Comparison of ENCODE assay signal across 1 cellular context in the genomic region with DNA sequence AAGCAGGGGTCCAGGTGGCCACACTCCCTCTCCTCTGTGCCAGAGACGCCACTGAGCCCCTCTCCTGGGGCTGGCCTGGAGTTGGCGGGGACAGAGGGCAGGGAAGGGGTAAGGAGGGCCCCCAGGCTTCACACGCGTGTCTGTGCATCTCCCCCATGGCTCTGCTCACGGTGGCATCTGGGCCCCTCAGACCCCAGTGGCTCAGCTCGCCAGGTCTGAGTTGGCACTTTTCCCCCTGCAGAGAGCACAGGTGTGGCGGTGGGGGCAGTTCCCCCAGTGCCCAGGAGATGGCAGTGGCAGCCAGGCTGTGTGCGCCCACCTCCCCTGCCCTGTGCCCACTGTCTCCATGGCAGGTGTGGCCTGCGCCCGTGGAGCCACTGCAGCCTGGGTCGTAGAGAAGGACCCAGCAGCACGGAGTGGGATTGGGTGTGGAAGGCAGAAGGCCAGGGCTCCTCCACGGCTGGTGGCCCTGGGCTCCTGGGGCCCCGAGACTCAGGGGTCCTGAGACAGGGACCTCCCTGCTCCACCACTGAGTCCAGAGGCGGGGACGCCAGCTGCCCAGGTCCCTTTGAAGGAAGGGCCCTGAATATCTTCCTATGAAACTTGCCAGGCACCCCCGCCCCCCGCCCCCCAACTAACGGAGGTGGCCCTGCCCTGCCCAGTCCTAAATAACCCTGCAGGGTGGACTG.
A peak's percentile ranks its signal among the peaks of the same experiment; 100 is the strongest.
TF ChIP-seq lines count a peak whose summit lies in the region.

No MANE protein-coding gene starts in this region.

TF ChIP-seq in K562, 482 proteins besides CTCF, POLR2A, EP300 and RAD21:
- TF ChIP-seq SP1 (CRISPR knock-in tag; IDR thresholded peaks at IDR 0.05) (0 out of 2 replicates have a peak, but pooled peaks have one; percentile 33), NFE2 (IDR thresholded peaks at IDR 0.05; ENCODE audit: low read depth) (peak; percentile 32; the same call in 1 of the 2 replicates), FIP1L1 (IDR thresholded peaks at IDR 0.05; ENCODE audit: low read depth, low read length, poor library complexity, severe bottlenecking) (peak; percentile 41), STAG1 (CRISPR knock-in tag; IDR thresholded peaks at IDR 0.05; ENCODE audit: borderline replicate concordance) (peak; percentile 95), HNRNPL (IDR thresholded peaks at IDR 0.05; ENCODE audit: low read depth, low read length) (peak; percentile 71; the same call in 1 of the 2 replicates), CTBP1 (IDR thresholded peaks at IDR 0.05; ENCODE audit: borderline replicate concordance) (0 out of 2 replicates have a peak, but pooled peaks have one; percentile 31), ARNT (IDR thresholded peaks at IDR 0.05) (no peak), MAZ (CRISPR knock-in tag; conservative IDR thresholded peaks at IDR 0.05 in 1 of 2, IDR thresholded peaks at IDR 0.05 in 1 of 2) (peak in 1 of 2 experiments; percentile 30; a peak in 1 of 4 replicates), POLR2H (tag; IDR thresholded peaks at IDR 0.05; ENCODE audit: low read depth) (no peak), MYNN (IDR thresholded peaks at IDR 0.05) (peak; percentile 67), MYNN (CRISPR knock-in tag; IDR thresholded peaks at IDR 0.05) (no peak), SMC3 (conservative IDR thresholded peaks at IDR 0.05; ENCODE audit: insufficient read depth, low read depth, low read length) (peak; percentile 83; the same call in 1 of the 2 replicates), RBFOX2 (IDR thresholded peaks at IDR 0.05; ENCODE audit: low read depth, low read length) (peak; percentile 34; the same call in 1 of the 2 replicates), ZBTB7A (IDR thresholded peaks at IDR 0.05; ENCODE audit: borderline replicate concordance, control insufficient read depth, low read depth, low read length) (peak; percentile 30; the same call in 1 of the 2 replicates), MAX (CRISPR knock-in tag; IDR thresholded peaks at IDR 0.05) (0 out of 2 replicates have a peak, but pooled peaks have one; percentile 27), ARID2 (IDR thresholded peaks at IDR 0.05) (0 out of 2 replicates have a peak, but pooled peaks have one; percentile 38), TRIM24 (IDR thresholded peaks at IDR 0.05) (no peak), NR2C2 (CRISPR knock-in tag; IDR thresholded peaks at IDR 0.05) (0 out of 2 replicates have a peak, but pooled peaks have one; percentile 31), NR2C2 (tag; IDR thresholded peaks at IDR 0.05) (no peak), THRB (CRISPR knock-in tag; conservative IDR thresholded peaks at IDR 0.05) (no peak), GTF2A2 (tag; IDR thresholded peaks at IDR 0.05) (no peak), RCOR1 (IDR thresholded peaks at IDR 0.05; ENCODE audit: borderline replicate concordance in 1 of 2, low read depth in 2 of 2, low read length in 2 of 2) (no peak), TOE1 (IDR thresholded peaks at IDR 0.05; ENCODE audit: borderline replicate concordance) (no peak), TOE1 (CRISPR knock-in tag; IDR thresholded peaks at IDR 0.05; ENCODE audit: borderline replicate concordance, low read depth) (0 out of 2 replicates have a peak, but pooled peaks have one; percentile 62), ZNF282 (CRISPR knock-in tag; IDR thresholded peaks at IDR 0.05) (0 out of 2 replicates have a peak, but pooled peaks have one; percentile 11), ZNF316 (IDR thresholded peaks at IDR 0.05) (peak; percentile 63), POLR2G (IDR thresholded peaks at IDR 0.05; ENCODE audit: low read depth, low read length) (peak; percentile 47; the same call in 1 of the 2 replicates), YY1 (IDR thresholded peaks at IDR 0.05; ENCODE audit: borderline replicate concordance in 1 of 3, control insufficient read depth in 1 of 3, extremely low read depth in 1 of 3, insufficient read depth in 3 of 3, insufficient read length in 1 of 3, insufficient replicate concordance in 2 of 3, low read depth in 1 of 3, low read length in 2 of 3) (peak in 1 of 3 experiments; percentile 11), XRCC5 (IDR thresholded peaks at IDR 0.05; ENCODE audit: low read depth, low read length) (0 out of 2 replicates have a peak, but pooled peaks have one; percentile 50), ZC3H11A (IDR thresholded peaks at IDR 0.05; ENCODE audit: low read depth, low read length) (no peak), C11orf30 (IDR thresholded peaks at IDR 0.05; ENCODE audit: low read depth) (peak; percentile 62), NFRKB (IDR thresholded peaks at IDR 0.05; ENCODE audit: low read depth) (no peak), RB1 (IDR thresholded peaks at IDR 0.05; ENCODE audit: low read depth) (peak; percentile 39; the same call in 1 of the 2 replicates), RBM14 (IDR thresholded peaks at IDR 0.05; ENCODE audit: borderline replicate concordance, insufficient read depth, low read depth, low read length) (no peak)
- TF ChIP-seq, protein P1, sequence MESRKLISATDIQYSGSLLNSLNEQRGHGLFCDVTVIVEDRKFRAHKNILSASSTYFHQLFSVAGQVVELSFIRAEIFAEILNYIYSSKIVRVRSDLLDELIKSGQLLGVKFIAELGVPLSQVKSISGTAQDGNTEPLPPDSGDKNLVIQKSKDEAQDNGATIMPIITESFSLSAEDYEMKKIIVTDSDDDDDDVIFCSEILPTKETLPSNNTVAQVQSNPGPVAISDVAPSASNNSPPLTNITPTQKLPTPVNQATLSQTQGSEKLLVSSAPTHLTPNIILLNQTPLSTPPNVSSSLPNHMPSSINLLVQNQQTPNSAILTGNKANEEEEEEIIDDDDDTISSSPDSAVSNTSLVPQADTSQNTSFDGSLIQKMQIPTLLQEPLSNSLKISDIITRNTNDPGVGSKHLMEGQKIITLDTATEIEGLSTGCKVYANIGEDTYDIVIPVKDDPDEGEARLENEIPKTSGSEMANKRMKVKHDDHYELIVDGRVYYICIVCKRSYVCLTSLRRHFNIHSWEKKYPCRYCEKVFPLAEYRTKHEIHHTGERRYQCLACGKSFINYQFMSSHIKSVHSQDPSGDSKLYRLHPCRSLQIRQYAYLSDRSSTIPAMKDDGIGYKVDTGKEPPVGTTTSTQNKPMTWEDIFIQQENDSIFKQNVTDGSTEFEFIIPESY (CRISPR knock-in tag; IDR thresholded peaks at IDR 0.05) = peak; percentile 84
- TF ChIP-seq, protein P2, sequence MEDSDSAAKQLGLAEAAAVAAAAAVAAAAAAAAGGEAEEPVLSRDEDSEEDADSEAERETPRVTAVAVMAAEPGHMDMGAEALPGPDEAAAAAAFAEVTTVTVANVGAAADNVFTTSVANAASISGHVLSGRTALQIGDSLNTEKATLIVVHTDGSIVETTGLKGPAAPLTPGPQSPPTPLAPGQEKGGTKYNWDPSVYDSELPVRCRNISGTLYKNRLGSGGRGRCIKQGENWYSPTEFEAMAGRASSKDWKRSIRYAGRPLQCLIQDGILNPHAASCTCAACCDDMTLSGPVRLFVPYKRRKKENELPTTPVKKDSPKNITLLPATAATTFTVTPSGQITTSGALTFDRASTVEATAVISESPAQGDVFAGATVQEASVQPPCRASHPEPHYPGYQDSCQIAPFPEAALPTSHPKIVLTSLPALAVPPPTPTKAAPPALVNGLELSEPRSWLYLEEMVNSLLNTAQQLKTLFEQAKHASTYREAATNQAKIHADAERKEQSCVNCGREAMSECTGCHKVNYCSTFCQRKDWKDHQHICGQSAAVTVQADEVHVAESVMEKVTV (CRISPR knock-in tag; IDR thresholded peaks at IDR 0.05) = peak; percentile 34; the same call in 1 of the 2 replicates
- TF ChIP-seq, protein P3, sequence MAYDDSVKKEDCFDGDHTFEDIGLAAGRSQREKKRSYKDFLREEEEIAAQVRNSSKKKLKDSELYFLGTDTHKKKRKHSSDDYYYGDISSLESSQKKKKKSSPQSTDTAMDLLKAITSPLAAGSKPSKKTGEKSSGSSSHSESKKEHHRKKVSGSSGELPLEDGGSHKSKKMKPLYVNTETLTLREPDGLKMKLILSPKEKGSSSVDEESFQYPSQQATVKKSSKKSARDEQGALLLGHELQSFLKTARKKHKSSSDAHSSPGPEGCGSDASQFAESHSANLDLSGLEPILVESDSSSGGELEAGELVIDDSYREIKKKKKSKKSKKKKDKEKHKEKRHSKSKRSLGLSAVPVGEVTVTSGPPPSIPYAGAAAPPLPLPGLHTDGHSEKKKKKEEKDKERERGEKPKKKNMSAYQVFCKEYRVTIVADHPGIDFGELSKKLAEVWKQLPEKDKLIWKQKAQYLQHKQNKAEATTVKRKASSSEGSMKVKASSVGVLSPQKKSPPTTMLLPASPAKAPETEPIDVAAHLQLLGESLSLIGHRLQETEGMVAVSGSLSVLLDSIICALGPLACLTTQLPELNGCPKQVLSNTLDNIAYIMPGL (CRISPR knock-in tag; IDR thresholded peaks at IDR 0.05) = no peak
